Comparison of ENCODE assay signal across 12 cellular contexts in the genomic region with DNA sequence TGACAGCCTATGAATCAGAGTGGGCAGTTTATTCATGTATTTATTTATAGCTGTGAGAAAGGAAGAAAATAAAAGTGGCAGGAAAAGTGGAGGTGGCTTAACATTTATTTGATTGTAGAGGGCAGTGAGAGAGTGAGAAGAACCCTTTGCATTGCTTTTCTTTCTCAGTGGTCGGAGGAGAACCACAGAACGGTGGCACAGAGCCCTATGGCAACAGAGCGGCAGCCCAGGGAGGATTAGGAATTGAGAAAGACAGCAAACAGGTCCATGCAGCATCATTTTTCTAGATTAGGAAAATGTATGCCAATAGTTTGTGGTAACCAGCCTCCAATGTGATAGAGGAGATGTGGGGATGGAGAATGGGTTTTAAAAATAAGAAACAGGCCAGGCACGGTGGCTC. TPM values are rescaled to one million over a fixed set of nuclear protein-coding genes. Genes with fewer than 3 reads are reported as not detected.
DNase-seq lines count a peak whose midpoint lies in the region; ATAC-seq and TF ChIP-seq lines count a peak whose summit lies in the region.
"Had no signal": no experiment of that assay in that cellular context is flagged by ENCODE, and none has a peak within 500 bp of the region (broad histone marks: within the 10 kb centered on the region; RNA-seq: fewer than 3 reads in every experiment).

No MANE protein-coding gene starts in this region.

- TF ChIP-seq CTCF in HL-60 (IDR thresholded peaks at IDR 0.05; ENCODE audit: insufficient read depth, low read length) = no peak

- H3K27me3 ChIP-seq in HL-60 (ENCODE audit: insufficient read depth, poor library complexity, severe bottlenecking) (no peaks in the 10 kb centered on the region), MG63 (no peaks in the 10 kb centered on the region; the same call in 1 of the 2 replicates)

- DNase-seq in HL-60 (ENCODE audit: low read depth in 1 of 2, low spot score in 1 of 2) = no peak
- DNase-seq in MG63 = peak; percentile 34
- peak; percentile 46 for DNase-seq in cerebellum (ENCODE audit: low spot score)
- DNase-seq in myocyte (ENCODE audit: low read depth) = peak; percentile 21
- DNase-seq in HCEC 1CT = no peak
- no peak for DNase-seq in NCI-H1436 treated with DMSO at 0.1 percent for 48 hours (lab: John Stamatoyannopoulos, UW)
- DNase-seq: Caco-2; CD8-positive, alpha-beta memory T cell; DMS53; GM23248 had no signal

- no peaks in the 10 kb centered on the region; the same call in 1 of the 2 replicates for H3K36me3 ChIP-seq in MG63

- peak overlapping the region; percentile 20; the same call in 1 of the 2 replicates for H3K27ac ChIP-seq in HL-60 (replicated peaks)
- H3K27ac ChIP-seq: GM23248 had no signal

- ATAC-seq in HG02938 (IDR thresholded peaks at IDR 0.05; ENCODE audit: unreplicated experiment) (no peak), GM21447 (IDR thresholded peaks at IDR 0.05; ENCODE audit: unreplicated experiment) (no peak)

- no peaks in the 10 kb centered on the region for H3K9me3 ChIP-seq in MG63
- H3K9me3 ChIP-seq: Caco-2 had no signal

- H3K4me3 ChIP-seq in HL-60 (replicated peaks; ENCODE audit: insufficient read depth, low read length) = no peak overlapping the region
- H3K4me3 ChIP-seq in MG63 = no peak overlapping the region
- H3K4me3 ChIP-seq: GM23248 had no signal

RNA-seq across cellular contexts. Expression of a gene that starts 53.1 kb away (rescaled TPM):
- total RNA-seq in MG63 (2014; rRNA removed; shearing (Covaris generic); ENCODE audit: low replicate concordance) = 0.07 TPM in 1 of 2 replicates, not detected in the other
- total RNA-seq in cerebellum = 46.0 TPM
- total RNA-seq in myocyte = 5.3 and 7.8 TPM in 2 replicates
- 5.1 TPM for polyA plus RNA-seq in myocyte (2012)
- total RNA-seq: CD8-positive, alpha-beta memory T cell had no signal
- polyA plus RNA-seq: CD8-positive, alpha-beta memory T cell had no signal

Comparison
In these comparisons a context has a peak if more than half of its experiments do, and no peak if none do; other contexts are left out.
1. DNase-seq: peak in MG63 (single experiment), cerebellum (single experiment) and myocyte (single experiment); none in HL-60 (0 of 2), HCEC 1CT (single experiment) and NCI-H1436 treated with DMSO at 0.1 percent for 48 hours (single experiment).